8 cellular contexts compared by ENCODE assay signal in the genomic region with DNA sequence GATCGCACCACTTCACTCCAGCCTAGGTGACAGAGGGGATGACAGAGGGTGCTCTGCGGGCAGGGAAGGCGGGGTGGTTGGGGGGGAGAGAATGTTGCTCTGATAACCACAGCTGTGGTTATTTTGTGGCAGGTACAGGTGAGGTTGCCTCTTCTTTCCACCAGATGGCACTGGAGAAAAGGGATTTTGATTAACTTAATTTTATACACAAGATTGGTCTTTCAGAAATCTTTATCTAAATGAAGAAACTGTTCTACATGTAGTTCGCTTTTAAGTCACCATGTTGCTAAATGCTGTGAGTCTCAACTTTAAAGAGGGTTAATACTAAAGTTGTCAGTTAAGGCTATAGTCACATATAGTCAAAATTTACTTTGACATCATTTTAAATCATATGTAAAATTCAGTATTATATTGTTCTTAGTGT. TPM values are rescaled to one million over a fixed set of nuclear protein-coding genes. Genes with fewer than 3 reads are reported as not detected.
DNase-seq lines count a peak whose midpoint lies in the region; ATAC-seq and TF ChIP-seq lines count a peak whose summit lies in the region.

No MANE protein-coding gene starts in this region.

- H3K4me3 Mint-ChIP-seq in activated CD8-positive, alpha-beta T cell treated with anti-CD3 and anti-CD28 coated beads, Interleukin-2, amount 10 ng/mL, durations not matched to agents 7 days and 5 days, result no peak overlapping the region

- H3K4me3 ChIP-seq in Jurkat, Clone E6-1 (ENCODE audit: low read length), result no peak overlapping the region
- H3K4me3 ChIP-seq in fibroblast of lung (replicated peaks in 1 of 4; ENCODE audit: control extremely low read depth in 1 of 4, insufficient read depth in 1 of 4, low read depth in 3 of 4, low read length in 4 of 4), result no peak overlapping the region

- no peaks in the 10 kb centered on the region for H3K27me3 Mint-ChIP-seq in activated CD8-positive, alpha-beta T cell treated with anti-CD3 and anti-CD28 coated beads, Interleukin-2, amount 10 ng/mL, durations not matched to agents 7 days and 5 days (ENCODE audit: low read depth)

- no peak overlapping the region for H2AFZ ChIP-seq in fibroblast of lung (ENCODE audit: low read length)

- TF ChIP-seq CTCF in fibroblast of lung (conservative IDR thresholded peaks at IDR 0.05 in 1 of 2, IDR thresholded peaks at IDR 0.05 in 1 of 2; ENCODE audit: low read depth in 1 of 2, low read length in 2 of 2), result peak; percentile 16 to 37

- H3K27ac Mint-ChIP-seq in activated CD8-positive, alpha-beta T cell treated with anti-CD3 and anti-CD28 coated beads, Interleukin-2, amount 10 ng/mL, durations not matched to agents 7 days and 5 days, result peak overlapping the region; percentile 71

- no peaks in the 10 kb centered on the region for H3K79me2 ChIP-seq in fibroblast of lung (ENCODE audit: control insufficient read depth, insufficient read depth, low read length)

- ATAC-seq in activated CD8-positive, alpha-beta T cell treated with anti-CD3 and anti-CD28 coated beads, Interleukin-2, amount 10 ng/mL, durations not matched to agents 7 days and 5 days, result peak; percentile 96
- ATAC-seq in HG02588 (IDR thresholded peaks at IDR 0.05; ENCODE audit: unreplicated experiment), result no peak

- peaks cover 33% of the 10 kb centered on the region for H3K36me3 Mint-ChIP-seq in activated CD8-positive, alpha-beta T cell treated with anti-CD3 and anti-CD28 coated beads, Interleukin-2, amount 10 ng/mL, durations not matched to agents 7 days and 5 days (ENCODE audit: low read depth)

- no peaks in the 10 kb centered on the region for H3K9me3 ChIP-seq in fibroblast of lung (ENCODE audit: control insufficient read depth, insufficient read depth, low read depth, low read length)

- peaks cover 8% of the 10 kb centered on the region for H3K4me1 Mint-ChIP-seq in activated CD8-positive, alpha-beta T cell treated with anti-CD3 and anti-CD28 coated beads, Interleukin-2, amount 10 ng/mL, durations not matched to agents 7 days and 5 days (ENCODE audit: low read depth)

- H4K20me1 ChIP-seq in fibroblast of lung (ENCODE audit: control insufficient read depth, extremely low read depth, insufficient read depth, low read length), result no peaks in the 10 kb centered on the region

- POLR2A ChIA-PET in activated CD8-positive, alpha-beta T cell treated with anti-CD3 and anti-CD28 coated beads, Interleukin-2, amount 10 ng/mL, durations not matched to agents 7 days and 5 days (lab: Charles Lee), result interaction anchor here (0.6 kb wide), 1 partner anchor 62 kb away, joined by 3 read pairs; no protein-coding TSS in a partner anchor

- H3K4me1 ChIP-seq in fibroblast of lung (ENCODE audit: control insufficient read depth, extremely low read depth, insufficient read depth, low read length), result no peaks in the 10 kb centered on the region

- DNase-seq in D341Med (ENCODE audit: low spot score) (peak; percentile 58), fibroblast of lung (ENCODE audit: low read depth in 2 of 2) (peak in 1 of 2 donors; percentile 14), SHP77 (lab: John Stamatoyannopoulos, UW) (no peak), T1000 (lab: John Stamatoyannopoulos, UW) (no peak)
- peak; percentile 72 for DNase-seq in Jurkat, Clone E6-1 (ENCODE audit: low read depth, low spot score)
- peak; percentile 82 for DNase-seq in activated CD8-positive, alpha-beta T cell treated with anti-CD3 and anti-CD28 coated beads, Interleukin-2, amount 10 ng/mL, durations not matched to agents 7 days and 5 days
- peak; percentile 3 to 15 for DNase-seq in stimulated activated CD4-positive, alpha-beta T cell treated with anti-CD3 and anti-CD28 coated beads, Interleukin-1b, Interleukin-23, amount 100 ng/mL, for 4 hours (ENCODE audit: low read depth in 2 of 2)

- no peaks in the 10 kb centered on the region for H3K27me3 ChIP-seq in fibroblast of lung (ENCODE audit: control insufficient read depth, insufficient read depth, low read length)

- CTCF ChIA-PET in activated CD8-positive, alpha-beta T cell treated with anti-CD3 and anti-CD28 coated beads, Interleukin-2, amount 10 ng/mL, durations not matched to agents 7 days and 5 days (lab: Charles Lee), result interaction anchor here (0.6 to 1.6 kb wide), 12 partner anchors 9 to 391 kb away, joined by 3 to 9 read pairs (median 3); no protein-coding TSS in a partner anchor

- no peaks in the 10 kb centered on the region for H3K9me3 Mint-ChIP-seq in activated CD8-positive, alpha-beta T cell treated with anti-CD3 and anti-CD28 coated beads, Interleukin-2, amount 10 ng/mL, durations not matched to agents 7 days and 5 days (ENCODE audit: insufficient read depth)

- no peak overlapping the region for H3K27ac ChIP-seq in fibroblast of lung (ENCODE audit: insufficient read depth, low read length)

- H3K9ac ChIP-seq in fibroblast of lung (ENCODE audit: insufficient read depth, low read length), result no peak overlapping the region

- no peak overlapping the region for H3K4me2 ChIP-seq in fibroblast of lung (ENCODE audit: extremely low read depth, insufficient read depth, low read length)

- peaks cover 3% of the 10 kb centered on the region for H3K36me3 ChIP-seq in fibroblast of lung (ENCODE audit: control insufficient read depth, insufficient read depth, low read length)

RNA-seq across cellular contexts. Expression of a gene that starts 25.7 kb away (rescaled TPM):
- not detected for polyA plus RNA-seq in Jurkat, Clone E6-1 (2012; ENCODE audit: insufficient read depth, insufficient read length)
- total RNA-seq in activated CD8-positive, alpha-beta T cell treated with anti-CD3 and anti-CD28 coated beads, Interleukin-2, amount 10 ng/mL, durations not matched to agents 7 days and 5 days, result not detected
- total RNA-seq in fibroblast of lung, result not detected in 2 replicates
- polyA plus RNA-seq in fibroblast of lung, result not detected in 2 replicates
- polyA plus RNA-seq in fibroblast of lung (2012), result not detected in 2 replicates
- polyA minus RNA-seq in fibroblast of lung (ENCODE audit: low replicate concordance), result not detected in 2 replicates

RNA-seq across cellular contexts. Expression of a gene that starts 32.8 kb away (rescaled TPM):
- 17.9 TPM for polyA plus RNA-seq in Jurkat, Clone E6-1 (2012; ENCODE audit: insufficient read depth, insufficient read length)
- total RNA-seq in activated CD8-positive, alpha-beta T cell treated with anti-CD3 and anti-CD28 coated beads, Interleukin-2, amount 10 ng/mL, durations not matched to agents 7 days and 5 days, result 10 to 100 TPM; 14.7 to 15.8 TPM
- total RNA-seq in fibroblast of lung, result 12.3 and 19.5 TPM in 2 replicates
- polyA plus RNA-seq in fibroblast of lung, result 15.3 and 20.7 TPM in 2 replicates
- polyA plus RNA-seq in fibroblast of lung (2012), result 17.5 and 22.8 TPM in 2 replicates
- 0.37 TPM in 1 of 2 replicates, not detected in the other for polyA minus RNA-seq in fibroblast of lung (ENCODE audit: low replicate concordance)

Comparison
In these comparisons a context has a peak if more than half of its experiments do, and no peak if none do; other contexts are left out.
1. DNase-seq: peak in D341Med (single experiment), Jurkat, Clone E6-1 (single experiment), activated CD8-positive, alpha-beta T cell treated with anti-CD3 and anti-CD28 coated beads, Interleukin-2, amount 10 ng/mL, durations not matched to agents 7 days and 5 days (single experiment) and stimulated activated CD4-positive, alpha-beta T cell treated with anti-CD3 and anti-CD28 coated beads, Interleukin-1b, Interleukin-23, amount 100 ng/mL, for 4 hours (2 of 2); none in SHP77 (0 of 2) and T1000 (single experiment).